In the genomic region with DNA sequence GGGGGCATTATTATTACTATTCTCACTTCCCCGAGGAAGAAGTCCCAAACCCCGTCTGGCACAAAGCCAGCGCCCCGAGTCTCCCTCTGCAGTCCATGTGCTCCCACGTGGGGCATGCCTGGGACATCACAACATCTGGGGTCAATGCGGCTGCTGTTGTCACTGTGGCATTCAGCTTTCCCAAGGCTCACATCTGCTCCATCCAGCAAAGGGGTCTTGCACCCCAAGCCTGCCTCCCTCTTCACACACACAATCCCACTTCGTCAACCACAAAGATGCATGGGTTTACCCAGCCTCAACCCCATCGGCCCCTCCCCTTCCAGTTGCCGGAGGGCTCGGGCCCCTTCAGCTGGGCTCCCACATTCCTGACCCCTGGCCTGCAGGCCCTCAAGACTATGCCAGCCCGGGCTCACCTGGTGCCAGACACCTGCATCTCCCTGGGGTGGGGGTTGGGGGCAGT, we compare ENCODE assay signal across 2 cellular contexts.
TF ChIP-seq lines count a peak whose summit lies in the region.

No MANE protein-coding gene starts in this region.

TF ChIP-seq in GM23338, 12 proteins besides CTCF, POLR2A, EP300 and RAD21:
- TF ChIP-seq, protein P1, sequence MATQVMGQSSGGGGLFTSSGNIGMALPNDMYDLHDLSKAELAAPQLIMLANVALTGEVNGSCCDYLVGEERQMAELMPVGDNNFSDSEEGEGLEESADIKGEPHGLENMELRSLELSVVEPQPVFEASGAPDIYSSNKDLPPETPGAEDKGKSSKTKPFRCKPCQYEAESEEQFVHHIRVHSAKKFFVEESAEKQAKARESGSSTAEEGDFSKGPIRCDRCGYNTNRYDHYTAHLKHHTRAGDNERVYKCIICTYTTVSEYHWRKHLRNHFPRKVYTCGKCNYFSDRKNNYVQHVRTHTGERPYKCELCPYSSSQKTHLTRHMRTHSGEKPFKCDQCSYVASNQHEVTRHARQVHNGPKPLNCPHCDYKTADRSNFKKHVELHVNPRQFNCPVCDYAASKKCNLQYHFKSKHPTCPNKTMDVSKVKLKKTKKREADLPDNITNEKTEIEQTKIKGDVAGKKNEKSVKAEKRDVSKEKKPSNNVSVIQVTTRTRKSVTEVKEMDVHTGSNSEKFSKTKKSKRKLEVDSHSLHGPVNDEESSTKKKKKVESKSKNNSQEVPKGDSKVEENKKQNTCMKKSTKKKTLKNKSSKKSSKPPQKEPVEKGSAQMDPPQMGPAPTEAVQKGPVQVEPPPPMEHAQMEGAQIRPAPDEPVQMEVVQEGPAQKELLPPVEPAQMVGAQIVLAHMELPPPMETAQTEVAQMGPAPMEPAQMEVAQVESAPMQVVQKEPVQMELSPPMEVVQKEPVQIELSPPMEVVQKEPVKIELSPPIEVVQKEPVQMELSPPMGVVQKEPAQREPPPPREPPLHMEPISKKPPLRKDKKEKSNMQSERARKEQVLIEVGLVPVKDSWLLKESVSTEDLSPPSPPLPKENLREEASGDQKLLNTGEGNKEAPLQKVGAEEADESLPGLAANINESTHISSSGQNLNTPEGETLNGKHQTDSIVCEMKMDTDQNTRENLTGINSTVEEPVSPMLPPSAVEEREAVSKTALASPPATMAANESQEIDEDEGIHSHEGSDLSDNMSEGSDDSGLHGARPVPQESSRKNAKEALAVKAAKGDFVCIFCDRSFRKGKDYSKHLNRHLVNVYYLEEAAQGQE (IDR thresholded peaks at IDR 0.05; ENCODE audit: unreplicated experiment), result no peak
- TF ChIP-seq NANOG (IDR thresholded peaks at IDR 0.05; ENCODE audit: borderline replicate concordance) (no peak), ZNF331 (CRISPR knock-in tag; IDR thresholded peaks at IDR 0.05; ENCODE audit: low read depth) (no peak), JUNB (IDR thresholded peaks at IDR 0.05; ENCODE audit: unreplicated experiment) (no peak), ZNF114 (CRISPR knock-in tag; IDR thresholded peaks at IDR 0.05) (no peak), STAT1 (IDR thresholded peaks at IDR 0.05; ENCODE audit: unreplicated experiment) (no peak), POLR2AphosphoS5 (IDR thresholded peaks at IDR 0.05; ENCODE audit: low read depth) (no peak)
- TF ChIP-seq, protein P2, sequence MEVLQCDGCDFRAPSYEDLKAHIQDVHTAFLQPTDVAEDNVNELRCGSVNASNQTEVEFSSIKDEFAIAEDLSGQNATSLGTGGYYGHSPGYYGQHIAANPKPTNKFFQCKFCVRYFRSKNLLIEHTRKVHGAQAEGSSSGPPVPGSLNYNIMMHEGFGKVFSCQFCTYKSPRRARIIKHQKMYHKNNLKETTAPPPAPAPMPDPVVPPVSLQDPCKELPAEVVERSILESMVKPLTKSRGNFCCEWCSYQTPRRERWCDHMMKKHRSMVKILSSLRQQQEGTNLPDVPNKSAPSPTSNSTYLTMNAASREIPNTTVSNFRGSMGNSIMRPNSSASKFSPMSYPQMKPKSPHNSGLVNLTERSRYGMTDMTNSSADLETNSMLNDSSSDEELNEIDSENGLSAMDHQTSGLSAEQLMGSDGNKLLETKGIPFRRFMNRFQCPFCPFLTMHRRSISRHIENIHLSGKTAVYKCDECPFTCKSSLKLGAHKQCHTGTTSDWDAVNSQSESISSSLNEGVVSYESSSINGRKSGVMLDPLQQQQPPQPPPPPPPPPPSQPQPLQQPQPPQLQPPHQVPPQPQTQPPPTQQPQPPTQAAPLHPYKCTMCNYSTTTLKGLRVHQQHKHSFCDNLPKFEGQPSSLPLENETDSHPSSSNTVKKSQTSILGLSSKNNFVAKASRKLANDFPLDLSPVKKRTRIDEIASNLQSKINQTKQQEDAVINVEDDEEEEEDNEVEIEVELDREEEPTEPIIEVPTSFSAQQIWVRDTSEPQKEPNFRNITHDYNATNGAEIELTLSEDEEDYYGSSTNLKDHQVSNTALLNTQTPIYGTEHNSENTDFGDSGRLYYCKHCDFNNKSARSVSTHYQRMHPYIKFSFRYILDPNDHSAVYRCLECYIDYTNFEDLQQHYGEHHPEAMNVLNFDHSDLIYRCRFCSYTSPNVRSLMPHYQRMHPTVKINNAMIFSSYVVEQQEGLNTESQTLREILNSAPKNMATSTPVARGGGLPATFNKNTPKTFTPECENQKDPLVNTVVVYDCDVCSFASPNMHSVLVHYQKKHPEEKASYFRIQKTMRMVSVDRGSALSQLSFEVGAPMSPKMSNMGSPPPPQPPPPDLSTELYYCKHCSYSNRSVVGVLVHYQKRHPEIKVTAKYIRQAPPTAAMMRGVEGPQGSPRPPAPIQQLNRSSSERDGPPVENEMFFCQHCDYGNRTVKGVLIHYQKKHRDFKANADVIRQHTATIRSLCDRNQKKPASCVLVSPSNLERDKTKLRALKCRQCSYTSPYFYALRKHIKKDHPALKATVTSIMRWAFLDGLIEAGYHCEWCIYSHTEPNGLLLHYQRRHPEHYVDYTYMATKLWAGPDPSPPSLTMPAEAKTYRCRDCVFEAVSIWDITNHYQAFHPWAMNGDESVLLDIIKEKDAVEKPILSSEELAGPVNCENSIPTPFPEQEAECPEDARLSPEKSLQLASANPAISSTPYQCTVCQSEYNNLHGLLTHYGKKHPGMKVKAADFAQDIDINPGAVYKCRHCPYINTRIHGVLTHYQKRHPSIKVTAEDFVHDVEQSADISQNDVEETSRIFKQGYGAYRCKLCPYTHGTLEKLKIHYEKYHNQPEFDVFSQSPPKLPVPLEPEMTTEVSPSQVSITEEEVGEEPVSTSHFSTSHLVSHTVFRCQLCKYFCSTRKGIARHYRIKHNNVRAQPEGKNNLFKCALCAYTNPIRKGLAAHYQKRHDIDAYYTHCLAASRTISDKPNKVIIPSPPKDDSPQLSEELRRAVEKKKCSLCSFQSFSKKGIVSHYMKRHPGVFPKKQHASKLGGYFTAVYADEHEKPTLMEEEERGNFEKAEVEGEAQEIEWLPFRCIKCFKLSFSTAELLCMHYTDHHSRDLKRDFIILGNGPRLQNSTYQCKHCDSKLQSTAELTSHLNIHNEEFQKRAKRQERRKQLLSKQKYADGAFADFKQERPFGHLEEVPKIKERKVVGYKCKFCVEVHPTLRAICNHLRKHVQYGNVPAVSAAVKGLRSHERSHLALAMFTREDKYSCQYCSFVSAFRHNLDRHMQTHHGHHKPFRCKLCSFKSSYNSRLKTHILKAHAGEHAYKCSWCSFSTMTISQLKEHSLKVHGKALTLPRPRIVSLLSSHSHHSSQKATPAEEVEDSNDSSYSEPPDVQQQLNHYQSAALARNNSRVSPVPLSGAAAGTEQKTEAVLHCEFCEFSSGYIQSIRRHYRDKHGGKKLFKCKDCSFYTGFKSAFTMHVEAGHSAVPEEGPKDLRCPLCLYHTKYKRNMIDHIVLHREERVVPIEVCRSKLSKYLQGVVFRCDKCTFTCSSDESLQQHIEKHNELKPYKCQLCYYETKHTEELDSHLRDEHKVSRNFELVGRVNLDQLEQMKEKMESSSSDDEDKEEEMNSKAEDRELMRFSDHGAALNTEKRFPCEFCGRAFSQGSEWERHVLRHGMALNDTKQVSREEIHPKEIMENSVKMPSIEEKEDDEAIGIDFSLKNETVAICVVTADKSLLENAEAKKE (CRISPR knock-in tag; IDR thresholded peaks at IDR 0.05), result no peak

TF ChIP-seq in K562, 482 proteins besides CTCF, POLR2A, EP300 and RAD21 (continues in another document):
- TF ChIP-seq MCM7 (IDR thresholded peaks at IDR 0.05) (no peak), MBD2 (IDR thresholded peaks at IDR 0.05; ENCODE audit: borderline replicate concordance, low read depth) (no peak), ZC3H4 (CRISPR knock-in tag; IDR thresholded peaks at IDR 0.05; ENCODE audit: borderline replicate concordance) (0 out of 2 replicates have a peak, but pooled peaks have one; percentile 25), ZNF175 (CRISPR knock-in tag; IDR thresholded peaks at IDR 0.05; ENCODE audit: low read depth) (no peak), SMARCE1 (IDR thresholded peaks at IDR 0.05) (no peak), RBM22 (IDR thresholded peaks at IDR 0.05; ENCODE audit: low read depth, low read length, poor library complexity, severe bottlenecking) (no peak), PCBP1 (IDR thresholded peaks at IDR 0.05; ENCODE audit: low read depth, low read length, poor library complexity, severe bottlenecking) (no peak), JUND (IDR thresholded peaks at IDR 0.05; ENCODE audit: borderline replicate concordance, low read depth, low read length) (no peak), JUND (tag; IDR thresholded peaks at IDR 0.05; ENCODE audit: borderline replicate concordance, low read depth, low read length) (no peak), NBN (IDR thresholded peaks at IDR 0.05; ENCODE audit: low read depth) (no peak), STAG1 (CRISPR knock-in tag; IDR thresholded peaks at IDR 0.05; ENCODE audit: borderline replicate concordance) (peak; percentile 17; the same call in 1 of the 2 replicates), SRSF9 (IDR thresholded peaks at IDR 0.05; ENCODE audit: borderline replicate concordance, low read depth, low read length) (no peak), ZFX (CRISPR knock-in tag; IDR thresholded peaks at IDR 0.05) (no peak), ZNF436 (CRISPR knock-in tag; IDR thresholded peaks at IDR 0.05) (no peak), ZNF766 (CRISPR knock-in tag; conservative IDR thresholded peaks at IDR 0.05) (no peak), HIVEP1 (CRISPR knock-in tag; IDR thresholded peaks at IDR 0.05) (no peak), SP2 (IDR thresholded peaks at IDR 0.05; ENCODE audit: extremely low read depth, low read depth, low read length, poor library complexity, severe bottlenecking) (no peak), ZNF384 (IDR thresholded peaks at IDR 0.05; ENCODE audit: low read depth, low read length) (no peak), ZNF699 (CRISPR knock-in tag; IDR thresholded peaks at IDR 0.05; ENCODE audit: insufficient replicate concordance) (no peak), COPS2 (conservative IDR thresholded peaks at IDR 0.05) (no peak), KAT2B (IDR thresholded peaks at IDR 0.05; ENCODE audit: low read depth, low read length) (no peak), TSC22D4 (tag; IDR thresholded peaks at IDR 0.05) (no peak), SAFB2 (IDR thresholded peaks at IDR 0.05; ENCODE audit: borderline replicate concordance, low read depth, low read length, severe bottlenecking) (no peak), PML (IDR thresholded peaks at IDR 0.05; ENCODE audit: low read length) (no peak), CBX8 (IDR thresholded peaks at IDR 0.05; ENCODE audit: borderline replicate concordance, extremely low read depth, low read depth, low read length, poor library complexity, severe bottlenecking) (no peak), NFIX (CRISPR knock-in tag; IDR thresholded peaks at IDR 0.05; ENCODE audit: low read depth) (peak; percentile 71; the same call in 1 of the 2 replicates), DACH1 (IDR thresholded peaks at IDR 0.05; ENCODE audit: partially characterized antibody) (no peak), RBM17 (IDR thresholded peaks at IDR 0.05; ENCODE audit: borderline replicate concordance, low read depth, low read length) (no peak), TEAD4 (IDR thresholded peaks at IDR 0.05; ENCODE audit: low read length) (no peak), TEAD4 (CRISPR knock-in tag; IDR thresholded peaks at IDR 0.05; ENCODE audit: borderline replicate concordance) (no peak), PHF8 (IDR thresholded peaks at IDR 0.05; ENCODE audit: borderline replicate concordance, low read length) (no peak)
- TF ChIP-seq, protein P3, sequence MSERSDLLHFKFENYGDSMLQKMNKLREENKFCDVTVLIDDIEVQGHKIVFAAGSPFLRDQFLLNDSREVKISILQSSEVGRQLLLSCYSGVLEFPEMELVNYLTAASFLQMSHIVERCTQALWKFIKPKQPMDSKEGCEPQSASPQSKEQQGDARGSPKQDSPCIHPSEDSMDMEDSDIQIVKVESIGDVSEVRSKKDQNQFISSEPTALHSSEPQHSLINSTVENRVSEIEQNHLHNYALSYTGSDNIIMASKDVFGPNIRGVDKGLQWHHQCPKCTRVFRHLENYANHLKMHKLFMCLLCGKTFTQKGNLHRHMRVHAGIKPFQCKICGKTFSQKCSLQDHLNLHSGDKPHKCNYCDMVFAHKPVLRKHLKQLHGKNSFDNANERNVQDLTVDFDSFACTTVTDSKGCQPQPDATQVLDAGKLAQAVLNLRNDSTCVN (CRISPR knock-in tag; IDR thresholded peaks at IDR 0.05), result no peak
- TF ChIP-seq, protein P4, sequence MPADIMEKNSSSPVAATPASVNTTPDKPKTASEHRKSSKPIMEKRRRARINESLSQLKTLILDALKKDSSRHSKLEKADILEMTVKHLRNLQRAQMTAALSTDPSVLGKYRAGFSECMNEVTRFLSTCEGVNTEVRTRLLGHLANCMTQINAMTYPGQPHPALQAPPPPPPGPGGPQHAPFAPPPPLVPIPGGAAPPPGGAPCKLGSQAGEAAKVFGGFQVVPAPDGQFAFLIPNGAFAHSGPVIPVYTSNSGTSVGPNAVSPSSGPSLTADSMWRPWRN (IDR thresholded peaks at IDR 0.05; ENCODE audit: low read depth), result no peak
- TF ChIP-seq, protein P5, sequence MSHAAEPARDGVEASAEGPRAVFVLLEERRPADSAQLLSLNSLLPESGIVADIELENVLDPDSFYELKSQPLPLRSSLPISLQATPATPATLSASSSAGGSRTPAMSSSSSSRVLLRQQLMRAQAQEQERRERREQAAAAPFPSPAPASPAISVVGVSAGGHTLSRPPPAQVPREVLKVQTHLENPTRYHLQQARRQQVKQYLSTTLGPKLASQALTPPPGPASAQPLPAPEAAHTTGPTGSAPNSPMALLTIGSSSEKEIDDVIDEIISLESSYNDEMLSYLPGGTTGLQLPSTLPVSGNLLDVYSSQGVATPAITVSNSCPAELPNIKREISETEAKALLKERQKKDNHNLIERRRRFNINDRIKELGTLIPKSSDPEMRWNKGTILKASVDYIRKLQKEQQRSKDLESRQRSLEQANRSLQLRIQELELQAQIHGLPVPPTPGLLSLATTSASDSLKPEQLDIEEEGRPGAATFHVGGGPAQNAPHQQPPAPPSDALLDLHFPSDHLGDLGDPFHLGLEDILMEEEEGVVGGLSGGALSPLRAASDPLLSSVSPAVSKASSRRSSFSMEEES (CRISPR knock-in tag; IDR thresholded peaks at IDR 0.05), result no peak
- TF ChIP-seq, protein P6, sequence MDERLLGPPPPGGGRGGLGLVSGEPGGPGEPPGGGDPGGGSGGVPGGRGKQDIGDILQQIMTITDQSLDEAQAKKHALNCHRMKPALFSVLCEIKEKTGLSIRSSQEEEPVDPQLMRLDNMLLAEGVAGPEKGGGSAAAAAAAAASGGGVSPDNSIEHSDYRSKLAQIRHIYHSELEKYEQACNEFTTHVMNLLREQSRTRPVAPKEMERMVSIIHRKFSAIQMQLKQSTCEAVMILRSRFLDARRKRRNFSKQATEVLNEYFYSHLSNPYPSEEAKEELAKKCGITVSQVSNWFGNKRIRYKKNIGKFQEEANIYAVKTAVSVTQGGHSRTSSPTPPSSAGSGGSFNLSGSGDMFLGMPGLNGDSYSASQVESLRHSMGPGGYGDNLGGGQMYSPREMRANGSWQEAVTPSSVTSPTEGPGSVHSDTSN (CRISPR knock-in tag; IDR thresholded peaks at IDR 0.05; ENCODE audit: low read depth), result no peak
- TF ChIP-seq, protein P6 (tag; conservative IDR thresholded peaks at IDR 0.05; ENCODE audit: low read depth), result no peak
